5 cellular contexts compared by ENCODE assay signal in genomic region chr1:47275811-47276210, GRCh38. TPM values are rescaled to one million over a fixed set of nuclear protein-coding genes. Genes with fewer than 3 reads are reported as not detected.
"Had no signal": no experiment of that assay in that cellular context is flagged by ENCODE, and none has a peak within 500 bp of the region (broad histone marks: within the 10 kb centered on the region; RNA-seq: fewer than 3 reads in every experiment).

No MANE protein-coding gene starts in this region.

RNA-seq across cellular contexts. Expression of gene TAL1, which starts 43.8 kb away (rescaled TPM):
- total RNA-seq: myocyte, progenitor cell of endocrine pancreas, smooth muscle cell had no signal
- polyA plus RNA-seq: naive thymus-derived CD4-positive, alpha-beta T cell; neural cell; smooth muscle cell had no signal
